ENCODE assay signal across 8 cellular contexts in genomic region chr6:47242483-47243386, GRCh38.
DNase-seq lines count a peak whose midpoint lies in the region; ATAC-seq and TF ChIP-seq lines count a peak whose summit lies in the region.

No MANE protein-coding gene starts in this region.

- peak overlapping the region in 1 of 2 donors; percentile 15 for H3K4me3 ChIP-seq in cardiac fibroblast (replicated peaks in 1 of 2; ENCODE audit: low read depth in 2 of 2, low read length in 2 of 2)

- peak; percentile 94 for ATAC-seq in HG02938 (IDR thresholded peaks at IDR 0.05; ENCODE audit: unreplicated experiment)

- no peak for TF ChIP-seq CTCF in cardiac fibroblast (IDR thresholded peaks at IDR 0.05; ENCODE audit: low read depth, low read length)

- DNase-seq in NCI-H345 (lab: John Stamatoyannopoulos, UW) (peak; percentile 35), NCI-H345 treated with DMSO at 0.1 percent for 48 hours (lab: John Stamatoyannopoulos, UW; ENCODE audit: unreplicated experiment) (no peak), NCI-H146 treated with DMSO at 0.1 percent for 48 hours (lab: John Stamatoyannopoulos, UW; ENCODE audit: unreplicated experiment) (peak; percentile 31), UCSD-AML1 (lab: John Stamatoyannopoulos, UW; ENCODE audit: unreplicated experiment) (peak; percentile 92), cardiac fibroblast (ENCODE audit: low read depth in 2 of 2) (peak; percentile 94 to 97), kidney tubule cell (ENCODE audit: low spot score) (peak; percentile 93)
- peak; percentile 26 for DNase-seq in stimulated activated CD4-positive, alpha-beta T cell treated with anti-CD3 and anti-CD28 coated beads, Interleukin-4, amount 100 ng/mL, for 1 hour
